ENCODE assay signal across 7 cellular contexts in the genomic region with DNA sequence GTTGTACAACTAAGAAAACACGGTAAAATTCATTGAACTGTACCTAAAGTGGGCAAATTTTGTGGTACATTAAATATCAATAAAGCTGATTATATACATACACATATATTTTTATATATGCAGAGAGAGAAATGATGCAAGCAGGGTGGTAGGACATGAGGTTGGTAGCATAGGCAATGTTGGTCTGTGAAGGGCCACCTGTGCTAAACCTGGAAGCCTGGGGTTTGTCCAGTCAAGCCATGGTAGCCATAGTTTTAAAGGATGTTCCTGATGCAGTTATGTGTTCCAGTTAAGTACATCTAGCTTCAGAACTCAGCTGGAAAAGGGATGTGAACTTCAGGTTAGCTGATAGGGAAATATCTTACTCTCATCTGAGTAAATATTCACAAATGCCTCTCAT.
DNase-seq lines count a peak whose midpoint lies in the region; ATAC-seq and TF ChIP-seq lines count a peak whose summit lies in the region.

No MANE protein-coding gene starts in this region.

- H3K27me3 ChIP-seq in Caco-2 (replicated peaks; ENCODE audit: control insufficient read depth, insufficient read depth, low read length): no peaks in the 10 kb centered on the region
- H3K27me3 ChIP-seq in HUES6 (ENCODE audit: control insufficient read depth, insufficient read depth, low read length): no peaks in the 10 kb centered on the region

- TF ChIP-seq CTCF in Caco-2 (IDR thresholded peaks at IDR 0.05; ENCODE audit: insufficient read depth in 1 of 2, low read depth in 1 of 2, low read length in 1 of 2, severe bottlenecking in 1 of 2, unreplicated experiment in 1 of 2) (no peak), nephron progenitor cell (IDR thresholded peaks at IDR 0.05) (no peak), mucosa of descending colon (IDR thresholded peaks at IDR 0.05) (no peak)

- intact Hi-C loops in Caco-2 (cut with micrococcal nuclease; ENCODE audit: unreplicated experiment): loop anchor here (10.0 kb wide), 1 partner anchor 1812 kb away; a partner anchor contains a TSS
- intact Hi-C loops in mucosa of descending colon (cut with DNase I, micrococcal nuclease): no loop called here

- H3K27ac Mint-ChIP-seq in Caco-2 (ENCODE audit: unreplicated experiment): no peak overlapping the region
- peak overlapping the region; percentile 100 for H3K27ac Mint-ChIP-seq in activated naive CD8-positive, alpha-beta T cell treated with anti-CD3 and anti-CD28 coated beads for 36 hours
- H3K27ac Mint-ChIP-seq in nephron progenitor cell: no peak overlapping the region

- peak overlapping the region; percentile 96; the same call in 1 of the 2 replicates for H3K27ac ChIP-seq in HUES6 (ENCODE audit: low read depth, low read length)

- H3K9ac ChIP-seq in HUES6 (ENCODE audit: low read length): peak overlapping the region; percentile 98

- H3K36me3 Mint-ChIP-seq in Caco-2 (ENCODE audit: insufficient read depth, unreplicated experiment): peaks cover 39% of the 10 kb centered on the region
- peaks cover 2% of the 10 kb centered on the region for H3K36me3 Mint-ChIP-seq in activated naive CD8-positive, alpha-beta T cell treated with anti-CD3 and anti-CD28 coated beads for 36 hours
- H3K36me3 Mint-ChIP-seq in nephron progenitor cell (ENCODE audit: low read depth): peaks cover 12% of the 10 kb centered on the region

- ATAC-seq in mucosa of descending colon: no peak
- ATAC-seq in HG03439 (IDR thresholded peaks at IDR 0.05; ENCODE audit: unreplicated experiment): no peak
- ATAC-seq in HG03095 (IDR thresholded peaks at IDR 0.05; ENCODE audit: unreplicated experiment): no peak

- H3K36me3 ChIP-seq in Caco-2 (ENCODE audit: control insufficient read depth, insufficient read depth, low read length) (no peaks in the 10 kb centered on the region), HUES6 (ENCODE audit: control insufficient read depth, insufficient read depth, low read length) (no peaks in the 10 kb centered on the region), mucosa of descending colon (ENCODE audit: low read depth) (no peaks in the 10 kb centered on the region)

- POLR2A ChIA-PET in Caco-2 (lab: Charles Lee): interaction anchor here (0.5 to 2.9 kb wide), 11 partner anchors 9 to 244 kb away, joined by 3 to 91 read pairs (median 4); a partner anchor contains a TSS

- no peaks in the 10 kb centered on the region for H3K9me3 Mint-ChIP-seq in Caco-2 (ENCODE audit: unreplicated experiment)
- peaks cover 6% of the 10 kb centered on the region for H3K9me3 Mint-ChIP-seq in activated naive CD8-positive, alpha-beta T cell treated with anti-CD3 and anti-CD28 coated beads for 36 hours
- peaks cover 14% of the 10 kb centered on the region for H3K9me3 Mint-ChIP-seq in nephron progenitor cell

- CTCF ChIA-PET in Caco-2 (lab: Charles Lee): interaction anchor here (0.7 to 1.9 kb wide), 4 partner anchors 10 to 30 kb away, joined by 3 to 20 read pairs (median 4); no protein-coding TSS in a partner anchor

- peaks cover 4% of the 10 kb centered on the region for H3K27me3 Mint-ChIP-seq in Caco-2 (ENCODE audit: insufficient read depth, unreplicated experiment)
- H3K27me3 Mint-ChIP-seq in activated naive CD8-positive, alpha-beta T cell treated with anti-CD3 and anti-CD28 coated beads for 36 hours: peaks cover 7% of the 10 kb centered on the region
- peaks cover 3% of the 10 kb centered on the region for H3K27me3 Mint-ChIP-seq in nephron progenitor cell (ENCODE audit: low read depth, poor library complexity)

- H3K4me1 Mint-ChIP-seq in Caco-2 (ENCODE audit: low read depth, unreplicated experiment): peaks cover 14% of the 10 kb centered on the region
- H3K4me1 Mint-ChIP-seq in activated naive CD8-positive, alpha-beta T cell treated with anti-CD3 and anti-CD28 coated beads for 36 hours: peaks cover 51% of the 10 kb centered on the region
- H3K4me1 Mint-ChIP-seq in nephron progenitor cell: peaks cover 65% of the 10 kb centered on the region

- DNase-seq in Caco-2 (no peak), nephron progenitor cell (no peak), mucosa of descending colon (no peak)
- no peak for DNase-seq in activated naive CD8-positive, alpha-beta T cell treated with anti-CD3 and anti-CD28 coated beads for 36 hours

- H3K4me1 ChIP-seq in Caco-2 (peaks cover 19% of the 10 kb centered on the region), HUES6 (ENCODE audit: control insufficient read depth, insufficient read depth, low read length) (peaks cover 40% of the 10 kb centered on the region), mucosa of descending colon (ENCODE audit: low read depth) (peaks cover 7% of the 10 kb centered on the region)

- BruUV-seq in Caco-2 (replicated peaks; lab: Mats Ljungman, UMichigan): no TSS peak

- no peaks in the 10 kb centered on the region for H3K9me3 ChIP-seq in Caco-2
- H3K9me3 ChIP-seq in HUES6 (ENCODE audit: control insufficient read depth, insufficient read depth, low read depth, low read length): no peaks in the 10 kb centered on the region
- peaks cover 2% of the 10 kb centered on the region for H3K9me3 ChIP-seq in mucosa of descending colon

- peak overlapping the region; percentile 87; the same call in 1 of the 2 replicates for H3K4me3 ChIP-seq in Caco-2 (ENCODE audit: low read depth, low read length)
- H3K4me3 ChIP-seq in HUES6 (ENCODE audit: low read depth, low read length): peak overlapping the region; percentile 78; the same call in 1 of the 2 replicates
- H3K4me3 ChIP-seq in mucosa of descending colon: no peak overlapping the region

- H3K4me3 Mint-ChIP-seq in Caco-2 (ENCODE audit: unreplicated experiment): peak overlapping the region; percentile 78
- H3K4me3 Mint-ChIP-seq in activated naive CD8-positive, alpha-beta T cell treated with anti-CD3 and anti-CD28 coated beads for 36 hours: peak overlapping the region; percentile 100
- H3K4me3 Mint-ChIP-seq in nephron progenitor cell: peak overlapping the region; percentile 95
